In the genomic region with DNA sequence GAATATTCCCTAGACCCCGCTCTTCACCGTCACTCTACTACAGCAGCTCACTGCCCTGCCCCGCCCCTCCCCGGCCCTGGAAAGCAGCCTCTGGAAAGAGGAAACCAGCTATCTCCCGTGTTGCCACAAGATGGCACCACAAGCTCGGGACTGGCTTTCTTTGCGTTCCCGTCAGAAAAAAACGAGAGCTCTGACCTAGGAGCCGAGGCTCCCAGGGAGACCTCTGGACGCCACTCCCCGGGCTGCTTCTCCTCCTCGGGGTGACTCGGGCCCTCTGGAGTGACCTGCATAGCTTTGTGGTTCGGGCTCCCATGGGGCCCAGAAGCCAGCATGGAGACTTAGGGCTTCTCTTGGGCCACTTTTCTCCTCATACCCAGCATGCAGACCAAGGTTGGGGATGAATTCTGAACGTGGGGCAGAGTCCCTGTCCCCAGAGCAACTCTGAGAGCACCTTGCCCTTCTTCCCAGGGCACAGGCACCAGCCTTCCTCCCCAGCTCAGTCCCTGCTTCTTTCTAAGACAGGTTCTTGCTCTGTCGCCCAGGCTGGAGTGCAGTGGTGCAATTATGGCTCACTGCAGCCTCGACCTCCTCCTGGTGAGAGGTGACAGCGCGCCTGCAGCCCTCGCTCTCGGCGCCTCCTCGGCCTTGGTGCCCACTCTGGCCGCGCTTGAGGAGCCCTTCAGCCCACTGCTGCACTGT, we compare ENCODE assay signal across 8 cellular contexts. TPM values are rescaled to one million over a fixed set of nuclear protein-coding genes. Genes with fewer than 3 reads are reported as not detected.
DNase-seq lines count a peak whose midpoint lies in the region; ATAC-seq and TF ChIP-seq lines count a peak whose summit lies in the region.

No MANE protein-coding gene starts in this region.

- H3K9me3 ChIP-seq in T-helper 17 cell (ENCODE audit: control insufficient read depth, low read length, poor library complexity, severe bottlenecking): no peaks in the 10 kb centered on the region
- no peaks in the 10 kb centered on the region for H3K9me3 ChIP-seq in adrenal gland (replicated peaks in 1 of 3)

- no peak overlapping the region for H3K27ac Mint-ChIP-seq in T-helper 17 cell

- no peaks in the 10 kb centered on the region for H3K27me3 ChIP-seq in adrenal gland

- TF ChIP-seq CTCF in GM12875 (IDR thresholded peaks at IDR 0.05; ENCODE audit: borderline replicate concordance, insufficient read depth, low read depth, low read length): peak; percentile 87
- peak; percentile 78 to 95 (median 88) for TF ChIP-seq CTCF in adrenal gland (IDR thresholded peaks at IDR 0.05)

- ATAC-seq in T-helper 17 cell (peak; percentile 86), left ventricle myocardium superior (peak; percentile 95), GM19023 (IDR thresholded peaks at IDR 0.05; ENCODE audit: unreplicated experiment) (no peak), GM18517 (IDR thresholded peaks at IDR 0.05; ENCODE audit: unreplicated experiment) (no peak)

- TF ChIP-seq POLR2A in adrenal gland (IDR thresholded peaks at IDR 0.05): no peak

- H3K36me3 Mint-ChIP-seq in T-helper 17 cell (ENCODE audit: low read depth): peaks cover 7% of the 10 kb centered on the region

- no peak overlapping the region for H3K27ac ChIP-seq in adrenal gland

- H3K4me3 Mint-ChIP-seq in T-helper 17 cell: peak overlapping the region; percentile 52

- intact Hi-C loops in adrenal gland (cut with DNase I): loop anchor here (2.0 to 5.0 kb wide), 3 partner anchors 64 to 339 kb away; no protein-coding TSS in a partner anchor
- intact Hi-C loops in left ventricle myocardium superior (cut with micrococcal nuclease): loop anchor here (10.0 kb wide), 1 partner anchor 52 kb away; no protein-coding TSS in a partner anchor

- peaks cover 4 to 5% of the 10 kb centered on the region in 2 donors for H3K4me1 ChIP-seq in adrenal gland (replicated peaks in 1 of 2)

- peaks cover 12% of the 10 kb centered on the region for H3K4me1 Mint-ChIP-seq in T-helper 17 cell

- no peaks in the 10 kb centered on the region for H3K36me3 ChIP-seq in adrenal gland (replicated peaks in 1 of 2)

- 17 to 26% (median 19%) methylated on average over 18 to 26 of the region's 26 CpGs for WGBS in adrenal gland, 4 donors

- no peak overlapping the region for H3K4me3 ChIP-seq in GM12875 (ENCODE audit: low read depth, low read length)
- peak overlapping the region in 2 of 4 donors; percentile 7 to 22 for H3K4me3 ChIP-seq in adrenal gland

- peaks cover 27% of the 10 kb centered on the region for H3K27me3 Mint-ChIP-seq in T-helper 17 cell

- DNase-seq in NCI-H1417 (lab: John Stamatoyannopoulos, UW): peak; percentile 88 to 96 (median 89)
- peak; percentile 50 to 70 (median 64) for DNase-seq in T-helper 17 cell
- DNase-seq in adrenal gland: peak; percentile 83 to 94 (median 89)
- peak; percentile 88 for DNase-seq in left ventricle myocardium superior
- peak; percentile 94 for DNase-seq in retina

RNA-seq across cellular contexts. Expression of a gene that starts 19.0 kb away (rescaled TPM):
- total RNA-seq in T-helper 17 cell (1 to 10 TPM; 3.7 to 5.6 TPM), adrenal gland (10 to 100 TPM; 21.7 to 92.2 (median 32.4) TPM), left ventricle myocardium superior (26.9 TPM)
- polyA plus RNA-seq in adrenal gland: 10 to 100 TPM in 2 of 3 donors, 1 to 10 TPM in 1; 8.6 to 27.5 (median 23.9) TPM

RNA-seq across cellular contexts. Expression of a gene that starts 21.4 kb away (rescaled TPM):
- total RNA-seq in T-helper 17 cell (10 to 100 TPM; 47.6 to 52.6 TPM), adrenal gland (100 to 1,000 TPM in 1 of 8 donors, 10 to 100 TPM in 7; 27.3 to 103 (median 67.4) TPM), left ventricle myocardium superior (20.8 TPM)
- 10 to 100 TPM; 10.5 to 44.1 (median 37.0) TPM for polyA plus RNA-seq in adrenal gland

RNA-seq across cellular contexts. Expression of a gene that starts 46.9 kb away (rescaled TPM):
- total RNA-seq in T-helper 17 cell (1 to 10 TPM; 2.9 to 8.4 TPM), adrenal gland (10 to 100 TPM in 4 of 8 donors, 1 to 10 TPM in 4; 6.8 to 31.7 (median 10.9) TPM), left ventricle myocardium superior (12.9 TPM)
- 10 to 100 TPM in 2 of 3 donors, 1 to 10 TPM in 1; 8.0 to 58.0 (median 22.5) TPM for polyA plus RNA-seq in adrenal gland

Comparison
In these comparisons a context has a peak if more than half of its experiments do, and no peak if none do; other contexts are left out.
1. ATAC-seq: peak in T-helper 17 cell (single experiment) and left ventricle myocardium superior (single experiment); none in GM19023 (single experiment) and GM18517 (single experiment).
2. Peak in every context shown above with its lines, with median percentiles within 50 percentile points of each other: DNase-seq.